Comparison of ENCODE assay signal across 1 cellular context in the genomic region with DNA sequence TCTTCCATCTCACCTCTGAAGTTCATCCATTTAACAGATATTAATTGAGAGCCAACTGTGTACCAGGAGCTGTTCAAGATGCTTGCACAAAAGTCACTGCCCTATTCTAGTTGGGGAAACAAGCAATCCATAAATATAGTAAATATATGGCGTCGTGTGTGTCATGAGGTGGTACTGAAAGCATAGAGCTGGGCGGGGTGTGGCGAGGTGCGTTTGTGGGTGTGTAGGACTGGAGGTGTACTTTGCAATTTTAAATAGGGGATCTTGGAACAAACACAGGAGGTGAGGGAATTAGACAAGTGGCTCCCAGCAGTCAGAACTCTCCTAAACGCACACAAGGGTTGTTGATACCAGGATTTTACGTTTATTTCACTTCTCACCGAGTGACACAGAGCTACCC.
TF ChIP-seq lines count a peak whose summit lies in the region.

No MANE protein-coding gene starts in this region.

TF ChIP-seq in GM23338, 12 proteins besides CTCF, POLR2A, EP300 and RAD21 (continued from another document):
- TF ChIP-seq, protein P1, sequence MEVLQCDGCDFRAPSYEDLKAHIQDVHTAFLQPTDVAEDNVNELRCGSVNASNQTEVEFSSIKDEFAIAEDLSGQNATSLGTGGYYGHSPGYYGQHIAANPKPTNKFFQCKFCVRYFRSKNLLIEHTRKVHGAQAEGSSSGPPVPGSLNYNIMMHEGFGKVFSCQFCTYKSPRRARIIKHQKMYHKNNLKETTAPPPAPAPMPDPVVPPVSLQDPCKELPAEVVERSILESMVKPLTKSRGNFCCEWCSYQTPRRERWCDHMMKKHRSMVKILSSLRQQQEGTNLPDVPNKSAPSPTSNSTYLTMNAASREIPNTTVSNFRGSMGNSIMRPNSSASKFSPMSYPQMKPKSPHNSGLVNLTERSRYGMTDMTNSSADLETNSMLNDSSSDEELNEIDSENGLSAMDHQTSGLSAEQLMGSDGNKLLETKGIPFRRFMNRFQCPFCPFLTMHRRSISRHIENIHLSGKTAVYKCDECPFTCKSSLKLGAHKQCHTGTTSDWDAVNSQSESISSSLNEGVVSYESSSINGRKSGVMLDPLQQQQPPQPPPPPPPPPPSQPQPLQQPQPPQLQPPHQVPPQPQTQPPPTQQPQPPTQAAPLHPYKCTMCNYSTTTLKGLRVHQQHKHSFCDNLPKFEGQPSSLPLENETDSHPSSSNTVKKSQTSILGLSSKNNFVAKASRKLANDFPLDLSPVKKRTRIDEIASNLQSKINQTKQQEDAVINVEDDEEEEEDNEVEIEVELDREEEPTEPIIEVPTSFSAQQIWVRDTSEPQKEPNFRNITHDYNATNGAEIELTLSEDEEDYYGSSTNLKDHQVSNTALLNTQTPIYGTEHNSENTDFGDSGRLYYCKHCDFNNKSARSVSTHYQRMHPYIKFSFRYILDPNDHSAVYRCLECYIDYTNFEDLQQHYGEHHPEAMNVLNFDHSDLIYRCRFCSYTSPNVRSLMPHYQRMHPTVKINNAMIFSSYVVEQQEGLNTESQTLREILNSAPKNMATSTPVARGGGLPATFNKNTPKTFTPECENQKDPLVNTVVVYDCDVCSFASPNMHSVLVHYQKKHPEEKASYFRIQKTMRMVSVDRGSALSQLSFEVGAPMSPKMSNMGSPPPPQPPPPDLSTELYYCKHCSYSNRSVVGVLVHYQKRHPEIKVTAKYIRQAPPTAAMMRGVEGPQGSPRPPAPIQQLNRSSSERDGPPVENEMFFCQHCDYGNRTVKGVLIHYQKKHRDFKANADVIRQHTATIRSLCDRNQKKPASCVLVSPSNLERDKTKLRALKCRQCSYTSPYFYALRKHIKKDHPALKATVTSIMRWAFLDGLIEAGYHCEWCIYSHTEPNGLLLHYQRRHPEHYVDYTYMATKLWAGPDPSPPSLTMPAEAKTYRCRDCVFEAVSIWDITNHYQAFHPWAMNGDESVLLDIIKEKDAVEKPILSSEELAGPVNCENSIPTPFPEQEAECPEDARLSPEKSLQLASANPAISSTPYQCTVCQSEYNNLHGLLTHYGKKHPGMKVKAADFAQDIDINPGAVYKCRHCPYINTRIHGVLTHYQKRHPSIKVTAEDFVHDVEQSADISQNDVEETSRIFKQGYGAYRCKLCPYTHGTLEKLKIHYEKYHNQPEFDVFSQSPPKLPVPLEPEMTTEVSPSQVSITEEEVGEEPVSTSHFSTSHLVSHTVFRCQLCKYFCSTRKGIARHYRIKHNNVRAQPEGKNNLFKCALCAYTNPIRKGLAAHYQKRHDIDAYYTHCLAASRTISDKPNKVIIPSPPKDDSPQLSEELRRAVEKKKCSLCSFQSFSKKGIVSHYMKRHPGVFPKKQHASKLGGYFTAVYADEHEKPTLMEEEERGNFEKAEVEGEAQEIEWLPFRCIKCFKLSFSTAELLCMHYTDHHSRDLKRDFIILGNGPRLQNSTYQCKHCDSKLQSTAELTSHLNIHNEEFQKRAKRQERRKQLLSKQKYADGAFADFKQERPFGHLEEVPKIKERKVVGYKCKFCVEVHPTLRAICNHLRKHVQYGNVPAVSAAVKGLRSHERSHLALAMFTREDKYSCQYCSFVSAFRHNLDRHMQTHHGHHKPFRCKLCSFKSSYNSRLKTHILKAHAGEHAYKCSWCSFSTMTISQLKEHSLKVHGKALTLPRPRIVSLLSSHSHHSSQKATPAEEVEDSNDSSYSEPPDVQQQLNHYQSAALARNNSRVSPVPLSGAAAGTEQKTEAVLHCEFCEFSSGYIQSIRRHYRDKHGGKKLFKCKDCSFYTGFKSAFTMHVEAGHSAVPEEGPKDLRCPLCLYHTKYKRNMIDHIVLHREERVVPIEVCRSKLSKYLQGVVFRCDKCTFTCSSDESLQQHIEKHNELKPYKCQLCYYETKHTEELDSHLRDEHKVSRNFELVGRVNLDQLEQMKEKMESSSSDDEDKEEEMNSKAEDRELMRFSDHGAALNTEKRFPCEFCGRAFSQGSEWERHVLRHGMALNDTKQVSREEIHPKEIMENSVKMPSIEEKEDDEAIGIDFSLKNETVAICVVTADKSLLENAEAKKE (CRISPR knock-in tag; IDR thresholded peaks at IDR 0.05), result no peak
- TF ChIP-seq EZH2 (IDR thresholded peaks at IDR 0.05; ENCODE audit: low read depth, unreplicated experiment) (no peak), JUNB (IDR thresholded peaks at IDR 0.05; ENCODE audit: unreplicated experiment) (no peak), REST (IDR thresholded peaks at IDR 0.05; ENCODE audit: unreplicated experiment) (no peak), NANOG (IDR thresholded peaks at IDR 0.05; ENCODE audit: borderline replicate concordance) (no peak), STAT1 (IDR thresholded peaks at IDR 0.05; ENCODE audit: unreplicated experiment) (no peak), ETS1 (IDR thresholded peaks at IDR 0.05) (no peak), ZNF331 (CRISPR knock-in tag; IDR thresholded peaks at IDR 0.05; ENCODE audit: low read depth) (no peak), POLR2AphosphoS5 (IDR thresholded peaks at IDR 0.05; ENCODE audit: low read depth) (no peak), EZH2phosphoT487 (IDR thresholded peaks at IDR 0.05; ENCODE audit: unreplicated experiment) (no peak)
TF ChIP-seq in GM23338: peak in this region for 0.
